ENCODE assay signal across 18 cellular contexts in genomic region chr3:112411425-112411824, GRCh38.
"Had no signal": no experiment of that assay in that cellular context is flagged by ENCODE, and none has a peak within 500 bp of the region (broad histone marks: within the 10 kb centered on the region; RNA-seq: fewer than 3 reads in every experiment).

No MANE protein-coding gene starts in this region.

- ATAC-seq: activated T-helper 17 cell treated with anti-CD3 and anti-CD28 coated beads, Interleukin-2, amount 50 U/mL, for 72 hours; foreskin keratinocyte; left lobe of liver; psoas muscle; right lobe of liver; WTC11 had no signal

- H3K4me1 ChIP-seq: adrenal gland, breast epithelium, foreskin keratinocyte, psoas muscle, right lobe of liver, upper lobe of left lung had no signal

- H3K27me3 ChIP-seq: adrenal gland, breast epithelium, foreskin keratinocyte, right lobe of liver, upper lobe of left lung had no signal

- H3K9me3 ChIP-seq: adrenal gland, breast epithelium, psoas muscle, right lobe of liver, upper lobe of left lung had no signal

- H3K4me3 ChIP-seq: adrenal gland, breast epithelium, psoas muscle, right lobe of liver, upper lobe of left lung had no signal

- H3K36me3 ChIP-seq: adrenal gland, breast epithelium, right lobe of liver, upper lobe of left lung had no signal

- H3K27ac ChIP-seq: adrenal gland, breast epithelium, foreskin keratinocyte, psoas muscle, right lobe of liver, upper lobe of left lung had no signal

- DNase-seq: activated CD4-positive, alpha-beta T cell treated with anti-CD3 and anti-CD28 coated beads for 48 hours; activated CD8-positive, alpha-beta memory T cell treated with anti-CD3 and anti-CD28 coated beads for 24 hours; activated naive CD4-positive, alpha-beta T cell treated with anti-CD3 and anti-CD28 coated beads for 36 hours; adrenal gland; foreskin keratinocyte; head of caudate nucleus; mammary epithelial cell; psoas muscle; right lobe of liver; stimulated activated CD4-positive, alpha-beta T cell treated with anti-CD3 and anti-CD28 coated beads, Interleukin-2, amount 100 ng/mL, for 24 hours; stimulated activated naive CD4-positive, alpha-beta T cell; substantia nigra; T-helper 1 cell had no signal
